In the genomic region with DNA sequence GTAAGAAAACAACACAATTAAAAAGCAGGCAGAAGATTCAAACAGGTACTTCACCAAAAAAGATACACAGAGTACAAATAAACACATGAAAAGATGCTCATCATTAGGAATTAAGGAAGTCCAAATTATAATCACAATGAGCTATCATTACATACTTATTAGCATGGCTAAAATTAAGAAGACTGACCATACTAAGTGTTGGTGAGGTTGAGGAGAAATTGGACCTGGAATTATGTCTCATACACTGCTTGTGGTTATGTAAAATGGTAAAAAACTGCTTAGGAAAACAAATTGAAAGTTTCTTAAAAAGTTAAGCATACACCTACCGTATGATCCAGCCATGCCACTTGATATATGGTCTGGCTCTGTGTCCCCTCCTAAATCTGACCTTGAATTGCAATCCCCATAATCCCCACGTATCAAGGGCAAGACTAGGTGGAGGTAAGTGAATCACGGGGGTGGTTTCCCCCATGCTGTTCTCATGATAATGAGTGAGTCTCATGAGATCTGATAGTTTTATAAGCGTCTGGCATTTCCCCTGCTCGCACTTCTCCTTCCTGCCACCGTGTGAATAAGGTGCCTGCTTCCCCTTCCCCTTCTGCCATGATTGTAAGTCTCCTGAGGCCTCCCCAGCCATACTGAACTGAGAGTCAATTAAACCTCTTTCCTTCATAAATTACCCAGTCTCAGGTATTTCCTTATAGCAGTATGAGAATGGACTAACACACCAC, we compare ENCODE assay signal across 1 cellular context.
TF ChIP-seq lines count a peak whose summit lies in the region.

No MANE protein-coding gene starts in this region.

TF ChIP-seq in GM12878, 131 proteins besides CTCF, POLR2A, EP300 and RAD21:
- TF ChIP-seq SP1 (IDR thresholded peaks at IDR 0.05; ENCODE audit: low read depth, low read length), result no peak
- TF ChIP-seq SPI1 (IDR thresholded peaks at IDR 0.05; ENCODE audit: borderline replicate concordance, insufficient read depth, low read depth, low read length), result peak; percentile 34; the same call in 1 of the 2 replicates
